ENCODE assay signal across 1 cellular context in the genomic region with DNA sequence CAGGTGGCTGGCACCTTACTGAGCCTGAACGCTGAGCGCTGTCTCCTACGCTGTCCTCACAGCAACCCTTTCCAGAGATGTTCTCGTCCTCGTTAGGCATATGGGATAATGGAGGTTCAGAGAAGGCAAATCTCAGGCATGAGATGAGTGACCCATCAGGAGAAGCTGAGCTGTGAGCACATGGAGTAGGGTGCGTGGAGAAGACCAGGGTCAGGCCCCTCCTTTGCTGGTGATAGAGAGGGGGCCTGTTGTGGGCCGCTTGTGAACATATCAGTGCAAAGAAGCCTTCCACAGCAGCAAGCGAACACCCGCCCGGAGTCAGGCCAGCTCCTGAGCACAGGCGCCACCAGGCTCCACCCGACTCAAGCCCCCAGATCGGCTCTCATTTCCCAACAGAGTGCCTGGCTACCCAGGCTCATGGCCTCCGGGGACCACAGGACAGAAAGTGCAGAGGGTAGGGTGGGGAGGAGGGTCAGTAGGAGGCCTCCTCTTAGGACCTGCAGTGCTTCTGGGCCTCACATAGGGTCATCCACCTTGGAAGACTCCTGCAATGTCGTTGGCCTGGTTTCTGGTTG.
TF ChIP-seq lines count a peak whose summit lies in the region.

No MANE protein-coding gene starts in this region.

TF ChIP-seq in GM23338, 12 proteins besides CTCF, POLR2A, EP300 and RAD21 (continued from another document):
- no peak for TF ChIP-seq ZNF462 (CRISPR knock-in tag; IDR thresholded peaks at IDR 0.05)
TF ChIP-seq in GM23338: peak in this region for 1.
